Comparison of ENCODE assay signal across 1 cellular context in the genomic region with DNA sequence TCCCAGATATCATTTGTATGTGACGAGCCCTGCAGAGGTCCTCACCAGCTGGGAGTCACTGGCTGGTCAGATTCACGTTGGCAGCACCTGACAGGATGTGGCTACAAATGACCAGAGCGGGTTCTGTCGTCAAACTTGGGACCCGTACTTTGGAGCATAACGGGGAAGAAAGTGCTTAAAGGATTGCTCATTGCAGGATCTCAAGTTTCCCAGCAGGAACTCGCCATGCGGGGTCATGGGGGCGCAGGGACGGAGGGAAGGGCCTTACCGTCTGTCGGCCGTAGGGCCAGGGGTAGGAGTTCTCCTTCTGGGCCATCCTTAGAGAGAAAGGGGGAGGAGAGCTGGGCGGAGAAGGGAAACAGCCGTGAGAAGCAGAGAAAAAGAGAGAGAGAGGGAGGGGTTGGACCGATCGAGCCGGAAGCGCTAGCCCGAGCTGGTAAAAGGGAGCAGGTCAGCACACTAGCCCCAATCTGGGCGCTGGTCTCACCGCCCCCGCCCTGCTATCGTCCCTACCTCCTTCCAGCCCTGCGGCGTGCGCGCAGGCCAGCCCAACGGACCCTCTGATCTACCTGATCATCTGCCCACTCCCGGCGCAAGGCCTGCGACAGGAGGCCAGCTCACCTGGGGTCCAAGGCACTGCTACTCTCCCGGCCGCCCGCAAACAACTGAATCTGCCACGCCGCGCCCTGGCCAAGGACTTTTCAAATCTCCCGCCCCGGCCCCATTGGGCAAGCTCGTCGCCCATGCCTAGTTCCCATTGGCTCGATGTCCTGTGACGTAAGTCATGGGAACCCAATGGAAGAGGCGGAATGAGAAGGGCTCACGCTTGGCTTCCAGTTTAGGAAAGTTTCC.
TF ChIP-seq lines count a peak whose summit lies in the region.

A gene (minus strand): TSS at position 667 of the 852 bp plus-strand sequence. CDS start 351 bp downstream, at position 316.

TF ChIP-seq in IMR-90, 13 proteins besides CTCF, POLR2A, EP300 and RAD21:
- TF ChIP-seq CHD1 (IDR thresholded peaks at IDR 0.05; ENCODE audit: low read depth, low read length) (peak; percentile 76; the same call in 1 of the 2 replicates), MXI1 (IDR thresholded peaks at IDR 0.05; ENCODE audit: borderline replicate concordance, low read depth, low read length) (peak; percentile 100), NFE2L2 (IDR thresholded peaks at IDR 0.05; ENCODE audit: low read depth, low read length) (no peak), RCOR1 (IDR thresholded peaks at IDR 0.05; ENCODE audit: insufficient replicate concordance, low read length) (no peak), BHLHE40 (IDR thresholded peaks at IDR 0.05; ENCODE audit: low read depth, low read length) (peak; percentile 28; the same call in 1 of the 2 replicates), MAZ (IDR thresholded peaks at IDR 0.05; ENCODE audit: borderline replicate concordance, low read depth, low read length) (0 out of 2 replicates have a peak, but pooled peaks have one; percentile 29), CEBPB (IDR thresholded peaks at IDR 0.05; ENCODE audit: low read depth, low read length) (peak; percentile 81), RFX5 (IDR thresholded peaks at IDR 0.05; ENCODE audit: low read depth, low read length) (no peak), FOS (IDR thresholded peaks at IDR 0.05; ENCODE audit: low read depth, low read length) (0 out of 2 replicates have a peak, but pooled peaks have one; percentile 6)
- TF ChIP-seq, protein P1, sequence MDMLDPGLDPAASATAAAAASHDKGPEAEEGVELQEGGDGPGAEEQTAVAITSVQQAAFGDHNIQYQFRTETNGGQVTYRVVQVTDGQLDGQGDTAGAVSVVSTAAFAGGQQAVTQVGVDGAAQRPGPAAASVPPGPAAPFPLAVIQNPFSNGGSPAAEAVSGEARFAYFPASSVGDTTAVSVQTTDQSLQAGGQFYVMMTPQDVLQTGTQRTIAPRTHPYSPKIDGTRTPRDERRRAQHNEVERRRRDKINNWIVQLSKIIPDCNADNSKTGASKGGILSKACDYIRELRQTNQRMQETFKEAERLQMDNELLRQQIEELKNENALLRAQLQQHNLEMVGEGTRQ (IDR thresholded peaks at IDR 0.05; ENCODE audit: low read depth, low read length): peak; percentile 73
- TF ChIP-seq, protein P2, sequence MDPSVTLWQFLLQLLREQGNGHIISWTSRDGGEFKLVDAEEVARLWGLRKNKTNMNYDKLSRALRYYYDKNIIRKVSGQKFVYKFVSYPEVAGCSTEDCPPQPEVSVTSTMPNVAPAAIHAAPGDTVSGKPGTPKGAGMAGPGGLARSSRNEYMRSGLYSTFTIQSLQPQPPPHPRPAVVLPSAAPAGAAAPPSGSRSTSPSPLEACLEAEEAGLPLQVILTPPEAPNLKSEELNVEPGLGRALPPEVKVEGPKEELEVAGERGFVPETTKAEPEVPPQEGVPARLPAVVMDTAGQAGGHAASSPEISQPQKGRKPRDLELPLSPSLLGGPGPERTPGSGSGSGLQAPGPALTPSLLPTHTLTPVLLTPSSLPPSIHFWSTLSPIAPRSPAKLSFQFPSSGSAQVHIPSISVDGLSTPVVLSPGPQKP (IDR thresholded peaks at IDR 0.05; ENCODE audit: borderline replicate concordance, low read depth, low read length): no peak
